ENCODE assay signal across 11 cellular contexts in genomic region chr4:93897559-93897958, GRCh38.
DNase-seq lines count a peak whose midpoint lies in the region; ATAC-seq, FAIRE-seq and TF ChIP-seq lines count a peak whose summit lies in the region.
"Had no signal": no experiment of that assay in that cellular context is flagged by ENCODE, and none has a peak within 500 bp of the region (broad histone marks: within the 10 kb centered on the region; RNA-seq: fewer than 3 reads in every experiment).

No MANE protein-coding gene starts in this region.

- no peak overlapping the region for H3K27ac Mint-ChIP-seq in chondrocyte (ENCODE audit: unreplicated experiment)
- H3K27ac Mint-ChIP-seq: activated naive CD8-positive, alpha-beta T cell treated with anti-CD3 and anti-CD28 coated beads, Interleukin-2, amount 10 ng/mL, durations not matched to agents 7 days and 5 days; naive B cell had no signal

- FAIRE-seq in urothelium cell line (lab: Jason Lieb, UNC), result no peak

- DNase-seq in Right ventricle myocardium superior (no peak), cardiac septum (ENCODE audit: low spot score) (no peak), chondrocyte (ENCODE audit: low spot score) (no peak), urothelium cell line (ENCODE audit: low spot score) (peak; percentile 10), amygdala (lab: John Stamatoyannopoulos, UW) (no peak), GM03348 (ENCODE audit: low spot score) (no peak), NCI-H1436 treated with DMSO at 0.1 percent for 48 hours (lab: John Stamatoyannopoulos, UW) (no peak)
- DNase-seq: activated naive CD8-positive, alpha-beta T cell treated with anti-CD3 and anti-CD28 coated beads, Interleukin-2, amount 10 ng/mL, durations not matched to agents 7 days and 5 days; Caco-2; naive B cell had no signal

- H3K36me3 Mint-ChIP-seq in chondrocyte (ENCODE audit: low read depth), result no peaks in the 10 kb centered on the region
- H3K36me3 Mint-ChIP-seq: activated naive CD8-positive, alpha-beta T cell treated with anti-CD3 and anti-CD28 coated beads, Interleukin-2, amount 10 ng/mL, durations not matched to agents 7 days and 5 days; naive B cell had no signal

- no peaks in the 10 kb centered on the region for H3K9me3 Mint-ChIP-seq in chondrocyte (ENCODE audit: low read depth)
- H3K9me3 Mint-ChIP-seq: activated naive CD8-positive, alpha-beta T cell treated with anti-CD3 and anti-CD28 coated beads, Interleukin-2, amount 10 ng/mL, durations not matched to agents 7 days and 5 days; naive B cell had no signal

- ATAC-seq in Right ventricle myocardium superior (ENCODE audit: poor library complexity), result peak; percentile 48

- intact Hi-C loops in Right ventricle myocardium superior (cut with DNase I), result no loop called here
- intact Hi-C loops in cardiac septum (cut with DNase I), result loop anchor here (10.0 kb wide), 1 partner anchor 357 kb away; no protein-coding TSS in a partner anchor

- H3K4me1 Mint-ChIP-seq in chondrocyte (ENCODE audit: low read depth), result no peaks in the 10 kb centered on the region
- H3K4me1 Mint-ChIP-seq: activated naive CD8-positive, alpha-beta T cell treated with anti-CD3 and anti-CD28 coated beads, Interleukin-2, amount 10 ng/mL, durations not matched to agents 7 days and 5 days; naive B cell had no signal

- H3K4me3 Mint-ChIP-seq in chondrocyte (ENCODE audit: unreplicated experiment), result no peak overlapping the region
- H3K4me3 Mint-ChIP-seq: activated naive CD8-positive, alpha-beta T cell treated with anti-CD3 and anti-CD28 coated beads, Interleukin-2, amount 10 ng/mL, durations not matched to agents 7 days and 5 days; naive B cell had no signal

- H3K27me3 Mint-ChIP-seq in chondrocyte (ENCODE audit: low read depth), result peaks cover 30% of the 10 kb centered on the region
- H3K27me3 Mint-ChIP-seq: activated naive CD8-positive, alpha-beta T cell treated with anti-CD3 and anti-CD28 coated beads, Interleukin-2, amount 10 ng/mL, durations not matched to agents 7 days and 5 days; naive B cell had no signal

- TF ChIP-seq CTCF in LNCAP (IDR thresholded peaks at IDR 0.05) (peak; percentile 76), chondrocyte (IDR thresholded peaks at IDR 0.05) (peak; percentile 76)
